Comparison of ENCODE assay signal across 1 cellular context in the genomic region with DNA sequence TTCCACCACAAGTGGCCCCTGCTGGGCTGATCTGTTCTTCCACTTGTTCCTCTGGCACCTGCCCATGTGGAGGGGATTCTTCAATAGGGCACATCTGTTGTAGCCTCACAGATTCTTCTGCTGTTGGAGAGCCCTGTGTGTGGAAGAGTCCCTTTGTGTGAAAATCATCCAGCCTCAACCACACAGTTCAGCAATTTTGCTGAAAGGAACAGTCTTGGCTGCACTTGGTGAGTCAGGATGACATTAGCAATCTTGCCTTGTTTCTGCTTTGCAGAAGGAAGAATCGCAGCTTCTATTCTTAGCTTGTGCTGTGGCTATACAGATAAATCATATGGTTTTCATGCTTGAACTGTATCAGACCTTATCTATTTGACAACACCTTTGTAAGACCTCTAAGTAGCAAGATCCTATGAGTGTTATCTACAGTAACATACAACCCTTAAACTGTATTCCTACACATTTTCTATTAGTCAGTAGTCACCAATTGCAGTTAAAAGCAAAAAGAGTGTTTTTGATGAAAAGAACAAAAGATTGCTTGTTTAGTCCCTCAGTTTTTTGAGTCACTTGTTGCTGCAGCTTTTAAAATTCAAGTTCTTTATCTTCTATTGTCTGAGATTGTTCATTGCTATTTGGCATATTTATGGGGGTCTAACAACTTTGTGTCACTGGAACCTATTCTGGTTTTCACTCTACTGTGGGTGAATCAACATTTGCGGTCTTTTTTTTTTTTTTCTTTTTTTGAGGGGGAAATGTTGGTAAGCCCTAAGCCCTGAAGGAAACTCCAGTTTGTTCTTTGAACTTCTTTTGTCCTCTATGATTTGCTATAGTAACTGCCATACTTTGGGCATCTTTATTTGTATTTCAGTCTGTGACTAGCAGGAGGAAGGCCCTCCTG.
A peak's percentile ranks its signal among the peaks of the same experiment; 100 is the strongest.
TF ChIP-seq lines count a peak whose summit lies in the region.

No MANE protein-coding gene starts in this region.

TF ChIP-seq in K562, 482 proteins besides CTCF, POLR2A, EP300 and RAD21 (continued from another document):
- TF ChIP-seq, protein P1, sequence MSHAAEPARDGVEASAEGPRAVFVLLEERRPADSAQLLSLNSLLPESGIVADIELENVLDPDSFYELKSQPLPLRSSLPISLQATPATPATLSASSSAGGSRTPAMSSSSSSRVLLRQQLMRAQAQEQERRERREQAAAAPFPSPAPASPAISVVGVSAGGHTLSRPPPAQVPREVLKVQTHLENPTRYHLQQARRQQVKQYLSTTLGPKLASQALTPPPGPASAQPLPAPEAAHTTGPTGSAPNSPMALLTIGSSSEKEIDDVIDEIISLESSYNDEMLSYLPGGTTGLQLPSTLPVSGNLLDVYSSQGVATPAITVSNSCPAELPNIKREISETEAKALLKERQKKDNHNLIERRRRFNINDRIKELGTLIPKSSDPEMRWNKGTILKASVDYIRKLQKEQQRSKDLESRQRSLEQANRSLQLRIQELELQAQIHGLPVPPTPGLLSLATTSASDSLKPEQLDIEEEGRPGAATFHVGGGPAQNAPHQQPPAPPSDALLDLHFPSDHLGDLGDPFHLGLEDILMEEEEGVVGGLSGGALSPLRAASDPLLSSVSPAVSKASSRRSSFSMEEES (CRISPR knock-in tag; IDR thresholded peaks at IDR 0.05), result no peak
- TF ChIP-seq ATF4 (CRISPR knock-in tag; IDR thresholded peaks at IDR 0.05) (peak; percentile 74), ZBTB5 (IDR thresholded peaks at IDR 0.05) (no peak)
